ENCODE assay signal across 16 cellular contexts in genomic region chr7:143367972-143368371, GRCh38. TPM values are rescaled to one million over a fixed set of nuclear protein-coding genes. Genes with fewer than 3 reads are reported as not detected.
A peak's percentile ranks its signal among the peaks of the same experiment; 100 is the strongest.
DNase-seq lines count a peak whose midpoint lies in the region; ATAC-seq and TF ChIP-seq lines count a peak whose summit lies in the region.
"Had no signal": no experiment of that assay in that cellular context is flagged by ENCODE, and none has a peak within 500 bp of the region (broad histone marks: within the 10 kb centered on the region; RNA-seq: fewer than 3 reads in every experiment).

No MANE protein-coding gene starts in this region.

- CTCF ChIA-PET in MCF 10A (lab: Yijun Ruan, JAX): interaction anchor here (3.6 to 4.1 kb wide), 2 partner anchors 13 to 128 kb away, joined by 20 to 31 read pairs; partner anchors contain the start of gene ZYX
- CTCF ChIA-PET in activated CD4-positive, alpha-beta memory T cell treated with anti-CD3 and anti-CD28 coated beads, Interleukin-2, amount 10 ng/mL, durations not matched to agents 7 days and 5 days (lab: Charles Lee): interaction anchor here (1.0 to 2.6 kb wide), 2 partner anchors 12 to 128 kb away, joined by 3 to 20 read pairs; no protein-coding TSS in a partner anchor

- H3K4me3 Mint-ChIP-seq in MCF 10A (ENCODE audit: unreplicated experiment): no peak overlapping the region
- H3K4me3 Mint-ChIP-seq in activated CD4-positive, alpha-beta memory T cell treated with anti-CD3 and anti-CD28 coated beads, Interleukin-2, amount 10 ng/mL, durations not matched to agents 7 days and 5 days: no peak overlapping the region
- H3K4me3 Mint-ChIP-seq: activated B cell treated with CpG ODN at 0.5 μM for 24 hours, memory B cell had no signal

- no peak for TF ChIP-seq CTCF in MCF 10A (IDR thresholded peaks at IDR 0.05; ENCODE audit: unreplicated experiment)

- peaks cover 25% of the 10 kb centered on the region for H3K4me1 Mint-ChIP-seq in MCF 10A (ENCODE audit: insufficient read depth, unreplicated experiment)
- peaks cover 22% of the 10 kb centered on the region for H3K4me1 Mint-ChIP-seq in activated CD4-positive, alpha-beta memory T cell treated with anti-CD3 and anti-CD28 coated beads, Interleukin-2, amount 10 ng/mL, durations not matched to agents 7 days and 5 days

- H3K27me3 ChIP-seq in muscle layer of duodenum (ENCODE audit: low read depth, low read length): peaks cover 9% of the 10 kb centered on the region

- no peaks in the 10 kb centered on the region for H3K9me3 ChIP-seq in muscle layer of duodenum (ENCODE audit: control insufficient read depth in 1 of 2, low read length in 2 of 2)
- H3K9me3 ChIP-seq: BE2C had no signal

- intact Hi-C loops in MCF 10A (cut with micrococcal nuclease): no loop called here

- POLR2A ChIA-PET in MCF 10A (lab: Yijun Ruan, JAX): interaction anchor here (1.1 kb wide), 1 partner anchor 12 kb away, joined by 4 read pairs; no protein-coding TSS in a partner anchor
- POLR2A ChIA-PET in activated CD4-positive, alpha-beta memory T cell treated with anti-CD3 and anti-CD28 coated beads, Interleukin-2, amount 10 ng/mL, durations not matched to agents 7 days and 5 days (lab: Charles Lee): interaction anchor here (1.1 kb wide), 1 partner anchor 28 kb away, joined by 3 read pairs; no protein-coding TSS in a partner anchor

- BruUV-seq in MCF 10A (replicated peaks; lab: Mats Ljungman, UMichigan): no TSS peak

- H3K27me3 Mint-ChIP-seq in MCF 10A (ENCODE audit: insufficient read depth, unreplicated experiment): peaks cover 27% of the 10 kb centered on the region
- H3K27me3 Mint-ChIP-seq in activated CD4-positive, alpha-beta memory T cell treated with anti-CD3 and anti-CD28 coated beads, Interleukin-2, amount 10 ng/mL, durations not matched to agents 7 days and 5 days: peaks cover 35% of the 10 kb centered on the region

- peak overlapping the region; percentile 32 for H3K27ac ChIP-seq in muscle layer of duodenum (ENCODE audit: low read length)
- H3K27ac ChIP-seq: HL-60 had no signal

- no peaks in the 10 kb centered on the region for H3K9me3 Mint-ChIP-seq in MCF 10A (ENCODE audit: unreplicated experiment)
- no peaks in the 10 kb centered on the region for H3K9me3 Mint-ChIP-seq in activated CD4-positive, alpha-beta memory T cell treated with anti-CD3 and anti-CD28 coated beads, Interleukin-2, amount 10 ng/mL, durations not matched to agents 7 days and 5 days
- H3K9me3 Mint-ChIP-seq: activated B cell treated with CpG ODN at 0.5 μM for 24 hours, memory B cell had no signal

- H3K4me1 ChIP-seq in muscle layer of duodenum (ENCODE audit: control insufficient read depth in 1 of 2, insufficient read depth in 2 of 2, low read length in 2 of 2): no peaks in the 10 kb centered on the region
- H3K4me1 ChIP-seq: BE2C had no signal

- no peak overlapping the region for H3K4me3 ChIP-seq in muscle layer of duodenum (ENCODE audit: low read depth in 1 of 2, low read length in 2 of 2)

- DNase-seq in DMS53 treated with DMSO at 0.1 percent for 48 hours (lab: John Stamatoyannopoulos, UW; ENCODE audit: unreplicated experiment) (peak; percentile 51), LoVo (ENCODE audit: low spot score) (peak; percentile 98), MCF 10A (ENCODE audit: unreplicated experiment) (peak; percentile 94), superior temporal gyrus (ENCODE audit: extremely low spot score) (no peak)
- no peak for DNase-seq in activated CD4-positive, alpha-beta memory T cell treated with anti-CD3 and anti-CD28 coated beads, Interleukin-2, amount 10 ng/mL, durations not matched to agents 7 days and 5 days
- DNase-seq: activated B cell treated with CpG ODN at 0.5 μM for 24 hours; activated T-cell treated with anti-CD3 and anti-CD28 coated beads, Interleukin-2, amount 50 U/mL, for 48 hours; BE2C; hypothalamus; stimulated activated CD4-positive, alpha-beta T cell treated with anti-CD3 and anti-CD28 coated beads, Interleukin-2, amount 100 ng/mL, for 48 hours; stimulated activated naive CD4-positive, alpha-beta T cell had no signal

- ATAC-seq in HG03159 (IDR thresholded peaks at IDR 0.05; ENCODE audit: unreplicated experiment): no peak
- ATAC-seq in GM21423 (IDR thresholded peaks at IDR 0.05; ENCODE audit: unreplicated experiment): no peak

- no peak overlapping the region for H3K27ac Mint-ChIP-seq in MCF 10A (ENCODE audit: low read depth, unreplicated experiment)
- H3K27ac Mint-ChIP-seq in activated CD4-positive, alpha-beta memory T cell treated with anti-CD3 and anti-CD28 coated beads, Interleukin-2, amount 10 ng/mL, durations not matched to agents 7 days and 5 days: no peak overlapping the region
- H3K27ac Mint-ChIP-seq: activated B cell treated with CpG ODN at 0.5 μM for 24 hours, memory B cell had no signal

- no peaks in the 10 kb centered on the region for H3K36me3 ChIP-seq in muscle layer of duodenum (ENCODE audit: control insufficient read depth in 1 of 2, insufficient read depth in 2 of 2, low read length in 2 of 2)
- H3K36me3 ChIP-seq: BE2C had no signal

- H3K36me3 Mint-ChIP-seq in MCF 10A (ENCODE audit: insufficient read depth, unreplicated experiment): no peaks in the 10 kb centered on the region
- H3K36me3 Mint-ChIP-seq in activated CD4-positive, alpha-beta memory T cell treated with anti-CD3 and anti-CD28 coated beads, Interleukin-2, amount 10 ng/mL, durations not matched to agents 7 days and 5 days (ENCODE audit: low read depth): peaks cover 2% of the 10 kb centered on the region
- H3K36me3 Mint-ChIP-seq: memory B cell had no signal

RNA-seq across cellular contexts. Expression of gene FAM131B, which starts 5.5 kb away (rescaled TPM):
- 0.19 and 0.25 TPM in 2 replicates for total RNA-seq in MCF 10A (2022)
- 1 to 10 TPM; 1.2 TPM for total RNA-seq in activated CD4-positive, alpha-beta memory T cell treated with anti-CD3 and anti-CD28 coated beads, Interleukin-2, amount 10 ng/mL, durations not matched to agents 7 days and 5 days
- total RNA-seq: activated B cell treated with CpG ODN at 0.5 μM for 24 hours had no signal

RNA-seq across cellular contexts. Expression of gene ZYX, which starts 13.2 kb away (rescaled TPM):
- total RNA-seq in MCF 10A (2022): 168 and 260 TPM in 2 replicates
- 100 to 1,000 TPM; 235 to 249 TPM for total RNA-seq in activated CD4-positive, alpha-beta memory T cell treated with anti-CD3 and anti-CD28 coated beads, Interleukin-2, amount 10 ng/mL, durations not matched to agents 7 days and 5 days

RNA-seq across cellular contexts. Expression of gene EPHA1, which starts 40.7 kb away (rescaled TPM):
- total RNA-seq in MCF 10A (2022): 0.89 and 1.2 TPM in 2 replicates
- total RNA-seq in activated CD4-positive, alpha-beta memory T cell treated with anti-CD3 and anti-CD28 coated beads, Interleukin-2, amount 10 ng/mL, durations not matched to agents 7 days and 5 days: 1 to 10 TPM; 1.1 to 1.2 TPM
- total RNA-seq: activated B cell treated with CpG ODN at 0.5 μM for 24 hours had no signal

RNA-seq across cellular contexts. Expression of gene CLCN1, which starts 52.1 kb away (rescaled TPM):
- total RNA-seq in MCF 10A (2022): not detected in 2 replicates
- total RNA-seq in activated CD4-positive, alpha-beta memory T cell treated with anti-CD3 and anti-CD28 coated beads, Interleukin-2, amount 10 ng/mL, durations not matched to agents 7 days and 5 days: under 1 TPM in 1 of 2 experiments, not detected in 1; 0.10 TPM
- total RNA-seq: activated B cell treated with CpG ODN at 0.5 μM for 24 hours had no signal

Comparison
In these comparisons a context has a peak if more than half of its experiments do, and no peak if none do; other contexts are left out.
1. DNase-seq: peak in DMS53 treated with DMSO at 0.1 percent for 48 hours (single experiment), LoVo (single experiment) and MCF 10A (single experiment); none in superior temporal gyrus (single experiment) and activated CD4-positive, alpha-beta memory T cell treated with anti-CD3 and anti-CD28 coated beads, Interleukin-2, amount 10 ng/mL, durations not matched to agents 7 days and 5 days (single experiment).